In genomic region chr12:64611430-64612286, GRCh38 we compare ENCODE assay signal across 8 cellular contexts. TPM values are rescaled to one million over a fixed set of nuclear protein-coding genes. Genes with fewer than 3 reads are reported as not detected.
DNase-seq lines count a peak whose midpoint lies in the region; ATAC-seq and TF ChIP-seq lines count a peak whose summit lies in the region.

No MANE protein-coding gene starts in this region.

- H3K9me3 Mint-ChIP-seq in CD14-positive monocyte (no peaks in the 10 kb centered on the region), IgD-negative memory B cell (no peaks in the 10 kb centered on the region)
- H3K9me3 Mint-ChIP-seq in activated CD4-positive, alpha-beta memory T cell treated with anti-CD3 and anti-CD28 coated beads, Interleukin-2, amount 10 ng/mL, durations not matched to agents 7 days and 5 days, result no peaks in the 10 kb centered on the region
- H3K9me3 Mint-ChIP-seq in natural killer cell treated with Interleukin-12 subunit alpha and Interleukin-12 subunit beta and Interleukin-15 and Interleukin-18, amount 100 ng/mL, for 72 hours, result no peaks in the 10 kb centered on the region

- peaks cover 0 to 9% (median 0%) of the 10 kb centered on the region in 4 donors for H3K36me3 ChIP-seq in esophagus muscularis mucosa

- no peak for TF ChIP-seq CTCF in CD14-positive monocyte (IDR thresholded peaks at IDR 0.05)
- no peak for TF ChIP-seq CTCF in esophagus muscularis mucosa (IDR thresholded peaks at IDR 0.05)

- H3K4me3 ChIP-seq in esophagus muscularis mucosa, result peak overlapping the region; percentile 71 to 99 (median 88)

- no peaks in the 10 kb centered on the region for H3K27me3 ChIP-seq in esophagus muscularis mucosa

- WGBS in esophagus muscularis mucosa, result 7% methylated on average over 28 of the region's 28 CpGs

- DNase-seq in CD14-positive monocyte (ENCODE audit: low spot score), result no peak
- DNase-seq in activated CD4-positive, alpha-beta memory T cell treated with anti-CD3 and anti-CD28 coated beads, Interleukin-2, amount 10 ng/mL, durations not matched to agents 7 days and 5 days, result peak; percentile 28
- no peak for DNase-seq in esophagus muscularis mucosa (ENCODE audit: extremely low spot score)
- no peak for DNase-seq in natural killer cell treated with Interleukin-12 subunit alpha and Interleukin-12 subunit beta and Interleukin-15 and Interleukin-18, amount 100 ng/mL, for 72 hours (ENCODE audit: low spot score)

- TF ChIP-seq EP300 in esophagus muscularis mucosa (IDR thresholded peaks at IDR 0.05), result no peak

- H3K9me3 ChIP-seq in esophagus muscularis mucosa, result no peaks in the 10 kb centered on the region

- no peak for TF ChIP-seq POLR2A in esophagus muscularis mucosa (IDR thresholded peaks at IDR 0.05; ENCODE audit: low read depth)

- POLR2A ChIA-PET in activated CD4-positive, alpha-beta memory T cell treated with anti-CD3 and anti-CD28 coated beads, Interleukin-2, amount 10 ng/mL, durations not matched to agents 7 days and 5 days (lab: Charles Lee), result interaction anchor here (1.0 to 8.2 kb wide), 20 partner anchors 9 to 158 kb away, joined by 3 to 136 read pairs (median 8); no protein-coding TSS in a partner anchor

- H3K4me1 Mint-ChIP-seq in CD14-positive monocyte (peaks cover 55% of the 10 kb centered on the region), IgD-negative memory B cell (peaks cover 37 to 43% (median 38%) of the 10 kb centered on the region in 3 donors)
- H3K4me1 Mint-ChIP-seq in activated CD4-positive, alpha-beta memory T cell treated with anti-CD3 and anti-CD28 coated beads, Interleukin-2, amount 10 ng/mL, durations not matched to agents 7 days and 5 days, result peaks cover 51% of the 10 kb centered on the region
- peaks cover 33 to 36% of the 10 kb centered on the region in 2 donors for H3K4me1 Mint-ChIP-seq in natural killer cell treated with Interleukin-12 subunit alpha and Interleukin-12 subunit beta and Interleukin-15 and Interleukin-18, amount 100 ng/mL, for 72 hours (ENCODE audit: low read depth in 2 of 2)

- CTCF ChIA-PET in activated CD4-positive, alpha-beta memory T cell treated with anti-CD3 and anti-CD28 coated beads, Interleukin-2, amount 10 ng/mL, durations not matched to agents 7 days and 5 days (lab: Charles Lee), result interaction anchor here (0.5 to 2.3 kb wide), 15 partner anchors 15 to 607 kb away, joined by 3 to 19 read pairs (median 4); no protein-coding TSS in a partner anchor

- peaks cover 24 to 65% (median 57%) of the 10 kb centered on the region in 4 donors for H3K4me1 ChIP-seq in esophagus muscularis mucosa

- peaks cover 30 to 43% of the 10 kb centered on the region in 2 donors for H3K36me3 Mint-ChIP-seq in CD14-positive monocyte
- H3K36me3 Mint-ChIP-seq in IgD-negative memory B cell, result peaks cover 2% of the 10 kb centered on the region
- peaks cover 47% of the 10 kb centered on the region for H3K36me3 Mint-ChIP-seq in activated CD4-positive, alpha-beta memory T cell treated with anti-CD3 and anti-CD28 coated beads, Interleukin-2, amount 10 ng/mL, durations not matched to agents 7 days and 5 days (ENCODE audit: low read depth)
- H3K36me3 Mint-ChIP-seq in natural killer cell treated with Interleukin-12 subunit alpha and Interleukin-12 subunit beta and Interleukin-15 and Interleukin-18, amount 100 ng/mL, for 72 hours, result peaks cover 12% of the 10 kb centered on the region

- ATAC-seq in natural killer cell treated with Interleukin-12 subunit alpha and Interleukin-12 subunit beta and Interleukin-15 and Interleukin-18, amount 100 ng/mL, for 72 hours, result no peak
- ATAC-seq in GM18511 (IDR thresholded peaks at IDR 0.05; ENCODE audit: unreplicated experiment), result no peak
- no peak for ATAC-seq in HG02973 (IDR thresholded peaks at IDR 0.05; ENCODE audit: unreplicated experiment)
- no peak for ATAC-seq in HG03095 (IDR thresholded peaks at IDR 0.05; ENCODE audit: unreplicated experiment)

- H3K27ac Mint-ChIP-seq in CD14-positive monocyte (peak overlapping the region; percentile 89 to 99 (median 96)), IgD-negative memory B cell (peak overlapping the region; percentile 74 to 99 (median 95))
- H3K27ac Mint-ChIP-seq in activated CD4-positive, alpha-beta memory T cell treated with anti-CD3 and anti-CD28 coated beads, Interleukin-2, amount 10 ng/mL, durations not matched to agents 7 days and 5 days, result peak overlapping the region; percentile 86
- peak overlapping the region; percentile 95 to 99 for H3K27ac Mint-ChIP-seq in natural killer cell treated with Interleukin-12 subunit alpha and Interleukin-12 subunit beta and Interleukin-15 and Interleukin-18, amount 100 ng/mL, for 72 hours

- H3K27me3 Mint-ChIP-seq in CD14-positive monocyte (ENCODE audit: low read depth in 3 of 3), result peaks cover 0 to 1% (median 1%) of the 10 kb centered on the region in 3 donors
- no peaks in the 10 kb centered on the region for H3K27me3 Mint-ChIP-seq in IgD-negative memory B cell
- no peaks in the 10 kb centered on the region for H3K27me3 Mint-ChIP-seq in activated CD4-positive, alpha-beta memory T cell treated with anti-CD3 and anti-CD28 coated beads, Interleukin-2, amount 10 ng/mL, durations not matched to agents 7 days and 5 days
- H3K27me3 Mint-ChIP-seq in natural killer cell treated with Interleukin-12 subunit alpha and Interleukin-12 subunit beta and Interleukin-15 and Interleukin-18, amount 100 ng/mL, for 72 hours, result no peaks in the 10 kb centered on the region

- H3K27ac ChIP-seq in esophagus muscularis mucosa (replicated peaks in 1 of 4), result peak overlapping the region; percentile 90 to 94 (median 93)

- H3K4me3 Mint-ChIP-seq in CD14-positive monocyte (peak overlapping the region; percentile 96 to 97), IgD-negative memory B cell (peak overlapping the region; percentile 89 to 99 (median 96))
- H3K4me3 Mint-ChIP-seq in activated CD4-positive, alpha-beta memory T cell treated with anti-CD3 and anti-CD28 coated beads, Interleukin-2, amount 10 ng/mL, durations not matched to agents 7 days and 5 days, result peak overlapping the region; percentile 95
- peak overlapping the region; percentile 95 for H3K4me3 Mint-ChIP-seq in natural killer cell treated with Interleukin-12 subunit alpha and Interleukin-12 subunit beta and Interleukin-15 and Interleukin-18, amount 100 ng/mL, for 72 hours

- intact Hi-C loops in CD14-positive monocyte (cut with micrococcal nuclease) (loop anchor here (2.0 to 5.0 kb wide), 6 partner anchors 13 to 146 kb away; partner anchors contain the start of gene GNS (in 1 of the 2)), esophagus muscularis mucosa (cut with DNase I) (loop anchor here (2.0 kb wide), 1 partner anchor 83 kb away; no protein-coding TSS in a partner anchor)

RNA-seq across cellular contexts. Expression of gene RASSF3, which starts 1.4 kb away (rescaled TPM):
- polyA plus RNA-seq in CD14-positive monocyte, result 10 to 100 TPM in 1 of 2 donors, 1 to 10 TPM in 1; 6.6 to 14.5 TPM
- 3.4 TPM for polyA plus RNA-seq in IgD-negative memory B cell
- 10 to 100 TPM; 81.3 to 83.7 TPM for total RNA-seq in activated CD4-positive, alpha-beta memory T cell treated with anti-CD3 and anti-CD28 coated beads, Interleukin-2, amount 10 ng/mL, durations not matched to agents 7 days and 5 days
- 100 to 1,000 TPM; 124 to 299 (median 229) TPM for total RNA-seq in esophagus muscularis mucosa
- 10 to 100 TPM; 64.3 to 92.1 TPM for total RNA-seq in natural killer cell treated with Interleukin-12 subunit alpha and Interleukin-12 subunit beta and Interleukin-15 and Interleukin-18, amount 100 ng/mL, for 72 hours
